9 cellular contexts compared by ENCODE assay signal in the genomic region with DNA sequence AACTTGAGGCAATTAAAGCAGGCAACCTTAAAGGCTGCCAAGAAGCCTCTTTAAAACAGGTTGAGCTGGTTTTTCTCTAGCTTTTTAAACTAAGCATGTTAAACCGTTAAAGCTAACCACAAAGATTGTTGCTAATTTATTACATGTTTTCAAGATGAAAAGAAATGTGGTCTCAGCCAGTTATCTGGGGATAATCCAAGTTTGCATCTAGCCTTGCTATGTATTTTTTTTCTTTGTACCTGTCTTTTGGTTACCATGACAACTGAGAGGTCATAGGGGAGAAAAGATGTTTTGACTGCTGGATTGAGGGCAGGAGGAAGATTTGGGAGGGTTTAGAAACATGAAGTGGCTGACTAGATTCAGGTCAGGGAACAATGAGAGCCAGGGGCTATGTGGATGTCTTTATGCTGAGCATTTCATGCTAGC. TPM values are rescaled to one million over a fixed set of nuclear protein-coding genes. Genes with fewer than 3 reads are reported as not detected.
DNase-seq lines count a peak whose midpoint lies in the region; ATAC-seq and TF ChIP-seq lines count a peak whose summit lies in the region.
"Had no signal": no experiment of that assay in that cellular context is flagged by ENCODE, and none has a peak within 500 bp of the region (broad histone marks: within the 10 kb centered on the region; RNA-seq: fewer than 3 reads in every experiment).

No MANE protein-coding gene starts in this region.

- no peaks in the 10 kb centered on the region for H4K20me1 ChIP-seq in SK-N-SH (ENCODE audit: insufficient read depth)

- DNase-seq in SK-N-SH (no peak), NCI-H774 (lab: John Stamatoyannopoulos, UW) (peak; percentile 58), fibroblast of the conjunctiva (ENCODE audit: low read depth) (peak; percentile 20), islet precursor cell (no peak), occipital lobe (lab: John Stamatoyannopoulos, UW) (no peak), SW480 (ENCODE audit: low spot score) (no peak)
- DNase-seq: stimulated activated CD4-positive, alpha-beta T cell treated with anti-CD3 and anti-CD28 coated beads, Interleukin-4, amount 100 ng/mL, for 1 hour had no signal

- H2AFZ ChIP-seq in SK-N-SH (ENCODE audit: low read depth): no peak overlapping the region

- no peaks in the 10 kb centered on the region for H3K9me3 ChIP-seq in SK-N-SH
- no peaks in the 10 kb centered on the region for H3K9me3 ChIP-seq in stomach smooth muscle (ENCODE audit: control insufficient read depth in 2 of 2, low read length in 2 of 2)

- ATAC-seq in SK-N-SH treated with all-trans-retinoic acid at 6 μM for 48 hours: peak; percentile 25; the same call in 2 of the 3 replicates

- no peak for TF ChIP-seq CTCF in SK-N-SH (IDR thresholded peaks at IDR 0.05)

- H3F3A ChIP-seq in SK-N-SH (replicated peaks; ENCODE audit: insufficient read depth): peaks cover 13% of the 10 kb centered on the region

- H3K4me3 ChIP-seq in SK-N-SH (ENCODE audit: low read depth in 2 of 2, low read length in 1 of 2) (no peak overlapping the region), stomach smooth muscle (ENCODE audit: low read length in 2 of 2) (no peak overlapping the region)

- H3K9ac ChIP-seq in SK-N-SH (no peak overlapping the region), stomach smooth muscle (ENCODE audit: low read length in 2 of 2) (no peak overlapping the region)

- POLR2A ChIA-PET in SK-N-SH (lab: Yijun Ruan, JAX): no interaction called here

- H3K27ac ChIP-seq in SK-N-SH (ENCODE audit: low read depth in 2 of 2, low read length in 1 of 2) (peak overlapping the region in 1 of 2 experiments; percentile 93; a peak in 2 of 4 replicates), stomach smooth muscle (ENCODE audit: low read length) (peak overlapping the region; percentile 46)

- H3K36me3 ChIP-seq in SK-N-SH (replicated peaks in 1 of 2; ENCODE audit: control insufficient read depth in 1 of 2, insufficient read depth in 2 of 2, low read length in 1 of 2) (no peaks in the 10 kb centered on the region), stomach smooth muscle (ENCODE audit: control insufficient read depth in 2 of 2, insufficient read depth in 2 of 2, low read length in 2 of 2) (no peaks in the 10 kb centered on the region)

- no peaks in the 10 kb centered on the region for H3K79me2 ChIP-seq in SK-N-SH (ENCODE audit: insufficient read depth)

- CTCF ChIA-PET in SK-N-SH (lab: Yijun Ruan, JAX): no interaction called here

- H3K4me1 ChIP-seq in SK-N-SH (ENCODE audit: control insufficient read depth in 1 of 2, insufficient read depth in 2 of 2, low read depth in 1 of 2, low read length in 1 of 2) (peaks cover 0 to 18% of the 10 kb centered on the region in 2 experiments; a peak in 3 of 4 replicates), stomach smooth muscle (ENCODE audit: control insufficient read depth, insufficient read depth, low read length) (peaks cover 6% of the 10 kb centered on the region)

- no peak overlapping the region for H3K4me2 ChIP-seq in SK-N-SH

- TF ChIP-seq EP300 in SK-N-SH (IDR thresholded peaks at IDR 0.05; ENCODE audit: borderline replicate concordance in 1 of 2, low read depth in 1 of 2, low read length in 1 of 2): no peak

- no peak for TF ChIP-seq RAD21 in SK-N-SH (IDR thresholded peaks at IDR 0.05; ENCODE audit: low read length)

- H3K27me3 ChIP-seq in SK-N-SH (ENCODE audit: insufficient read depth) (no peaks in the 10 kb centered on the region), stomach smooth muscle (ENCODE audit: control insufficient read depth in 1 of 2, insufficient read depth in 2 of 2, low read length in 2 of 2) (no peaks in the 10 kb centered on the region)

- H3K9me2 ChIP-seq in SK-N-SH: no peaks in the 10 kb centered on the region

- WGBS in SK-N-SH (ENCODE audit: low lambda C conversion rate): 47% methylated on average over 1 of the region's 1 CpG

TF ChIP-seq in SK-N-SH treated with all-trans-retinoic acid at 6 μM for 48 hours, 23 proteins besides CTCF, POLR2A, EP300 and RAD21 (continues in another document):
- TF ChIP-seq GLIS3 (CRISPR knock-in tag; IDR thresholded peaks at IDR 0.05): no peak
- TF ChIP-seq, protein P1, sequence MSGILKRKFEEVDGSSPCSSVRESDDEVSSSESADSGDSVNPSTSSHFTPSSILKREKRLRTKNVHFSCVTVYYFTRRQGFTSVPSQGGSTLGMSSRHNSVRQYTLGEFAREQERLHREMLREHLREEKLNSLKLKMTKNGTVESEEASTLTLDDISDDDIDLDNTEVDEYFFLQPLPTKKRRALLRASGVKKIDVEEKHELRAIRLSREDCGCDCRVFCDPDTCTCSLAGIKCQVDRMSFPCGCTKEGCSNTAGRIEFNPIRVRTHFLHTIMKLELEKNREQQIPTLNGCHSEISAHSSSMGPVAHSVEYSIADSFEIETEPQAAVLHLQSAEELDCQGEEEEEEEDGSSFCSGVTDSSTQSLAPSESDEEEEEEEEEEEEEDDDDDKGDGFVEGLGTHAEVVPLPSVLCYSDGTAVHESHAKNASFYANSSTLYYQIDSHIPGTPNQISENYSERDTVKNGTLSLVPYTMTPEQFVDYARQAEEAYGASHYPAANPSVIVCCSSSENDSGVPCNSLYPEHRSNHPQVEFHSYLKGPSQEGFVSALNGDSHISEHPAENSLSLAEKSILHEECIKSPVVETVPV (CRISPR knock-in tag; IDR thresholded peaks at IDR 0.05): no peak
- no peak for TF ChIP-seq OSR1 (CRISPR knock-in tag; IDR thresholded peaks at IDR 0.05)
- TF ChIP-seq ZFP30 (CRISPR knock-in tag; IDR thresholded peaks at IDR 0.05): no peak
- TF ChIP-seq SNAI2 (CRISPR knock-in tag; IDR thresholded peaks at IDR 0.05): no peak
- TF ChIP-seq ZC3H10 (CRISPR knock-in tag; IDR thresholded peaks at IDR 0.05): no peak
- no peak for TF ChIP-seq BACH2 (CRISPR knock-in tag; IDR thresholded peaks at IDR 0.05; ENCODE audit: borderline replicate concordance)
- TF ChIP-seq PPARA (CRISPR knock-in tag; IDR thresholded peaks at IDR 0.05; ENCODE audit: borderline replicate concordance): no peak
- no peak for TF ChIP-seq ZNF565 (CRISPR knock-in tag; conservative IDR thresholded peaks at IDR 0.05; ENCODE audit: low read depth)
- no peak for TF ChIP-seq ESRRG (CRISPR knock-in tag; IDR thresholded peaks at IDR 0.05)

TF ChIP-seq in SK-N-SH, 30 proteins besides CTCF, POLR2A, EP300 and RAD21:
- no peak for TF ChIP-seq NRF1 (IDR thresholded peaks at IDR 0.05; ENCODE audit: low read depth, low read length)
- no peak for TF ChIP-seq SIN3A (IDR thresholded peaks at IDR 0.05; ENCODE audit: borderline replicate concordance, low read depth, low read length)
- TF ChIP-seq POLR2AphosphoS5 (IDR thresholded peaks at IDR 0.05; ENCODE audit: low read depth, low read length): no peak
- TF ChIP-seq, protein P2, sequence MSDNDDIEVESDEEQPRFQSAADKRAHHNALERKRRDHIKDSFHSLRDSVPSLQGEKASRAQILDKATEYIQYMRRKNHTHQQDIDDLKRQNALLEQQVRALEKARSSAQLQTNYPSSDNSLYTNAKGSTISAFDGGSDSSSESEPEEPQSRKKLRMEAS (IDR thresholded peaks at IDR 0.05; ENCODE audit: low read depth): no peak
- no peak for TF ChIP-seq TCF12 (IDR thresholded peaks at IDR 0.05)
- TF ChIP-seq SMC3 (IDR thresholded peaks at IDR 0.05; ENCODE audit: low read depth, low read length): no peak
- no peak for TF ChIP-seq TEAD4 (IDR thresholded peaks at IDR 0.05; ENCODE audit: borderline replicate concordance, insufficient read depth)
- TF ChIP-seq JUND (IDR thresholded peaks at IDR 0.05): no peak

RNA-seq across cellular contexts. Expression of a gene that starts 19.2 kb away (rescaled TPM):
- polyA plus RNA-seq in SK-N-SH (2012; rRNA removed): 0.90 and 1.0 TPM in 2 replicates
- polyA plus RNA-seq in SK-N-SH (2012; cell fraction: cytosol; rRNA removed): 1.2 and 1.4 TPM in 2 replicates
- polyA plus RNA-seq in SK-N-SH (2012; cell fraction: nucleus; rRNA removed): 1.4 and 1.6 TPM in 2 replicates
- total RNA-seq in occipital lobe: 182 TPM

RNA-seq across cellular contexts. Expression of a gene that starts 50.0 kb away (rescaled TPM):
- polyA plus RNA-seq in SK-N-SH (2012; rRNA removed): not detected in 2 replicates
- polyA plus RNA-seq in SK-N-SH (2012; cell fraction: cytosol; rRNA removed): not detected in 2 replicates
- not detected in 2 replicates for polyA plus RNA-seq in SK-N-SH (2012; cell fraction: nucleus; rRNA removed)
- 1.7 TPM for total RNA-seq in occipital lobe

Comparison
In these comparisons a context has a peak if more than half of its experiments do, and no peak if none do; other contexts are left out.
1. DNase-seq: peak in NCI-H774 (single experiment) and fibroblast of the conjunctiva (single experiment); none in SK-N-SH (single experiment), islet precursor cell (single experiment), occipital lobe (single experiment) and SW480 (single experiment).